ENCODE assay signal across 1 cellular context in genomic region chr3:12670789-12671450, GRCh38.
TF ChIP-seq lines count a peak whose summit lies in the region.

No MANE protein-coding gene starts in this region.

TF ChIP-seq in HepG2, 621 proteins besides CTCF, POLR2A, EP300 and RAD21 (continued from another document):
- TF ChIP-seq, protein P1, sequence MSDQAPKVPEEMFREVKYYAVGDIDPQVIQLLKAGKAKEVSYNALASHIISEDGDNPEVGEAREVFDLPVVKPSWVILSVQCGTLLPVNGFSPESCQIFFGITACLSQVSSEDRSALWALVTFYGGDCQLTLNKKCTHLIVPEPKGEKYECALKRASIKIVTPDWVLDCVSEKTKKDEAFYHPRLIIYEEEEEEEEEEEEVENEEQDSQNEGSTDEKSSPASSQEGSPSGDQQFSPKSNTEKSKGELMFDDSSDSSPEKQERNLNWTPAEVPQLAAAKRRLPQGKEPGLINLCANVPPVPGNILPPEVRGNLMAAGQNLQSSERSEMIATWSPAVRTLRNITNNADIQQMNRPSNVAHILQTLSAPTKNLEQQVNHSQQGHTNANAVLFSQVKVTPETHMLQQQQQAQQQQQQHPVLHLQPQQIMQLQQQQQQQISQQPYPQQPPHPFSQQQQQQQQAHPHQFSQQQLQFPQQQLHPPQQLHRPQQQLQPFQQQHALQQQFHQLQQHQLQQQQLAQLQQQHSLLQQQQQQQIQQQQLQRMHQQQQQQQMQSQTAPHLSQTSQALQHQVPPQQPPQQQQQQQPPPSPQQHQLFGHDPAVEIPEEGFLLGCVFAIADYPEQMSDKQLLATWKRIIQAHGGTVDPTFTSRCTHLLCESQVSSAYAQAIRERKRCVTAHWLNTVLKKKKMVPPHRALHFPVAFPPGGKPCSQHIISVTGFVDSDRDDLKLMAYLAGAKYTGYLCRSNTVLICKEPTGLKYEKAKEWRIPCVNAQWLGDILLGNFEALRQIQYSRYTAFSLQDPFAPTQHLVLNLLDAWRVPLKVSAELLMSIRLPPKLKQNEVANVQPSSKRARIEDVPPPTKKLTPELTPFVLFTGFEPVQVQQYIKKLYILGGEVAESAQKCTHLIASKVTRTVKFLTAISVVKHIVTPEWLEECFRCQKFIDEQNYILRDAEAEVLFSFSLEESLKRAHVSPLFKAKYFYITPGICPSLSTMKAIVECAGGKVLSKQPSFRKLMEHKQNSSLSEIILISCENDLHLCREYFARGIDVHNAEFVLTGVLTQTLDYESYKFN (CRISPR knock-in tag; conservative IDR thresholded peaks at IDR 0.05) = peak; percentile 73
- TF ChIP-seq GZF1 (CRISPR knock-in tag; IDR thresholded peaks at IDR 0.05) = no peak
- TF ChIP-seq SKIL (CRISPR knock-in tag; IDR thresholded peaks at IDR 0.05; ENCODE audit: borderline replicate concordance) = 0 out of 2 replicates have a peak, but pooled peaks have one; percentile 34
- TF ChIP-seq HNF1B (CRISPR knock-in tag; IDR thresholded peaks at IDR 0.05) = no peak
- TF ChIP-seq ZNF33A (CRISPR knock-in tag; IDR thresholded peaks at IDR 0.05; ENCODE audit: borderline replicate concordance) = no peak
- peak; percentile 96 for TF ChIP-seq ZNF441 (CRISPR knock-in tag; IDR thresholded peaks at IDR 0.05; ENCODE audit: borderline replicate concordance)
- 0 out of 2 replicates have a peak, but pooled peaks have one; percentile 24 for TF ChIP-seq KDM6A (CRISPR knock-in tag; IDR thresholded peaks at IDR 0.05; ENCODE audit: low read depth)
- peak; percentile 75 for TF ChIP-seq PATZ1 (CRISPR knock-in tag; IDR thresholded peaks at IDR 0.05)
- TF ChIP-seq, protein P2, sequence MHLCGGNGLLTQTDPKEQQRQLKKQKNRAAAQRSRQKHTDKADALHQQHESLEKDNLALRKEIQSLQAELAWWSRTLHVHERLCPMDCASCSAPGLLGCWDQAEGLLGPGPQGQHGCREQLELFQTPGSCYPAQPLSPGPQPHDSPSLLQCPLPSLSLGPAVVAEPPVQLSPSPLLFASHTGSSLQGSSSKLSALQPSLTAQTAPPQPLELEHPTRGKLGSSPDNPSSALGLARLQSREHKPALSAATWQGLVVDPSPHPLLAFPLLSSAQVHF (CRISPR knock-in tag; IDR thresholded peaks at IDR 0.05) = no peak
- TF ChIP-seq, protein P3, sequence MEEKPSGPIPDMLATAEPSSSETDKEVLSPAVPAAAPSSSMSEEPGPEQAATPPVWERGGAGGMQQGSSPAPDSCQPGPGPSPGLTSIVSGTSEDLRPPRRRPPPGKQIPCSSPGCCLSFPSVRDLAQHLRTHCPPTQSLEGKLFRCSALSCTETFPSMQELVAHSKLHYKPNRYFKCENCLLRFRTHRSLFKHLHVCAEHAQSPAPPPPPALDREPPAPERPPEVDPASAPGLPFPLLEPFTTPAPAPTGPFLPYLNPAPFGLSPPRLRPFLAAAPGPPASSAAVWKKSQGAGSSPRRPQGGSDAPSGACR (CRISPR knock-in tag; IDR thresholded peaks at IDR 0.05) = no peak
- TF ChIP-seq FOSL2 (CRISPR knock-in tag; IDR thresholded peaks at IDR 0.05) = peak; percentile 45
- TF ChIP-seq CHCHD3 (CRISPR knock-in tag; IDR thresholded peaks at IDR 0.05) = no peak
- 0 out of 2 replicates have a peak, but pooled peaks have one; percentile 43 for TF ChIP-seq JUN (CRISPR knock-in tag; IDR thresholded peaks at IDR 0.05)
- TF ChIP-seq XBP1 (CRISPR knock-in tag; IDR thresholded peaks at IDR 0.05) = no peak
- TF ChIP-seq ZNF768 (CRISPR knock-in tag; IDR thresholded peaks at IDR 0.05) = no peak
- TF ChIP-seq TCF7 (IDR thresholded peaks at IDR 0.05; ENCODE audit: low read depth) = peak; percentile 73; the same call in 1 of the 2 replicates
- TF ChIP-seq CREB3 (CRISPR knock-in tag; IDR thresholded peaks at IDR 0.05) = no peak
- TF ChIP-seq FOXO1 (CRISPR knock-in tag; IDR thresholded peaks at IDR 0.05) = peak; percentile 40; the same call in 1 of the 2 replicates
- 0 out of 2 replicates have a peak, but pooled peaks have one; percentile 61 for TF ChIP-seq DPF2 (CRISPR knock-in tag; IDR thresholded peaks at IDR 0.05; ENCODE audit: borderline replicate concordance, low read depth)
- TF ChIP-seq, protein P4, sequence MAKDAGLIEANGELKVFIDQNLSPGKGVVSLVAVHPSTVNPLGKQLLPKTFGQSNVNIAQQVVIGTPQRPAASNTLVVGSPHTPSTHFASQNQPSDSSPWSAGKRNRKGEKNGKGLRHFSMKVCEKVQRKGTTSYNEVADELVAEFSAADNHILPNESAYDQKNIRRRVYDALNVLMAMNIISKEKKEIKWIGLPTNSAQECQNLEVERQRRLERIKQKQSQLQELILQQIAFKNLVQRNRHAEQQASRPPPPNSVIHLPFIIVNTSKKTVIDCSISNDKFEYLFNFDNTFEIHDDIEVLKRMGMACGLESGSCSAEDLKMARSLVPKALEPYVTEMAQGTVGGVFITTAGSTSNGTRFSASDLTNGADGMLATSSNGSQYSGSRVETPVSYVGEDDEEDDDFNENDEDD (CRISPR knock-in tag; IDR thresholded peaks at IDR 0.05; ENCODE audit: borderline replicate concordance) = no peak
- 0 out of 2 replicates have a peak, but pooled peaks have one; percentile 63 for TF ChIP-seq ZHX1 (CRISPR knock-in tag; IDR thresholded peaks at IDR 0.05; ENCODE audit: low read depth)
- TF ChIP-seq, protein P5, sequence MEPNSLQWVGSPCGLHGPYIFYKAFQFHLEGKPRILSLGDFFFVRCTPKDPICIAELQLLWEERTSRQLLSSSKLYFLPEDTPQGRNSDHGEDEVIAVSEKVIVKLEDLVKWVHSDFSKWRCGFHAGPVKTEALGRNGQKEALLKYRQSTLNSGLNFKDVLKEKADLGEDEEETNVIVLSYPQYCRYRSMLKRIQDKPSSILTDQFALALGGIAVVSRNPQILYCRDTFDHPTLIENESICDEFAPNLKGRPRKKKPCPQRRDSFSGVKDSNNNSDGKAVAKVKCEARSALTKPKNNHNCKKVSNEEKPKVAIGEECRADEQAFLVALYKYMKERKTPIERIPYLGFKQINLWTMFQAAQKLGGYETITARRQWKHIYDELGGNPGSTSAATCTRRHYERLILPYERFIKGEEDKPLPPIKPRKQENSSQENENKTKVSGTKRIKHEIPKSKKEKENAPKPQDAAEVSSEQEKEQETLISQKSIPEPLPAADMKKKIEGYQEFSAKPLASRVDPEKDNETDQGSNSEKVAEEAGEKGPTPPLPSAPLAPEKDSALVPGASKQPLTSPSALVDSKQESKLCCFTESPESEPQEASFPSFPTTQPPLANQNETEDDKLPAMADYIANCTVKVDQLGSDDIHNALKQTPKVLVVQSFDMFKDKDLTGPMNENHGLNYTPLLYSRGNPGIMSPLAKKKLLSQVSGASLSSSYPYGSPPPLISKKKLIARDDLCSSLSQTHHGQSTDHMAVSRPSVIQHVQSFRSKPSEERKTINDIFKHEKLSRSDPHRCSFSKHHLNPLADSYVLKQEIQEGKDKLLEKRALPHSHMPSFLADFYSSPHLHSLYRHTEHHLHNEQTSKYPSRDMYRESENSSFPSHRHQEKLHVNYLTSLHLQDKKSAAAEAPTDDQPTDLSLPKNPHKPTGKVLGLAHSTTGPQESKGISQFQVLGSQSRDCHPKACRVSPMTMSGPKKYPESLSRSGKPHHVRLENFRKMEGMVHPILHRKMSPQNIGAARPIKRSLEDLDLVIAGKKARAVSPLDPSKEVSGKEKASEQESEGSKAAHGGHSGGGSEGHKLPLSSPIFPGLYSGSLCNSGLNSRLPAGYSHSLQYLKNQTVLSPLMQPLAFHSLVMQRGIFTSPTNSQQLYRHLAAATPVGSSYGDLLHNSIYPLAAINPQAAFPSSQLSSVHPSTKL (CRISPR knock-in tag; IDR thresholded peaks at IDR 0.05) = peak; percentile 65
- TF ChIP-seq SRSF4 (IDR thresholded peaks at IDR 0.05; ENCODE audit: low read depth, low read length, poor library complexity, severe bottlenecking) = no peak
- 0 out of 2 replicates have a peak, but pooled peaks have one; percentile 25 for TF ChIP-seq ZSCAN31 (CRISPR knock-in tag; IDR thresholded peaks at IDR 0.05; ENCODE audit: low read depth)
